Comparison of ENCODE assay signal across 18 cellular contexts in the genomic region with DNA sequence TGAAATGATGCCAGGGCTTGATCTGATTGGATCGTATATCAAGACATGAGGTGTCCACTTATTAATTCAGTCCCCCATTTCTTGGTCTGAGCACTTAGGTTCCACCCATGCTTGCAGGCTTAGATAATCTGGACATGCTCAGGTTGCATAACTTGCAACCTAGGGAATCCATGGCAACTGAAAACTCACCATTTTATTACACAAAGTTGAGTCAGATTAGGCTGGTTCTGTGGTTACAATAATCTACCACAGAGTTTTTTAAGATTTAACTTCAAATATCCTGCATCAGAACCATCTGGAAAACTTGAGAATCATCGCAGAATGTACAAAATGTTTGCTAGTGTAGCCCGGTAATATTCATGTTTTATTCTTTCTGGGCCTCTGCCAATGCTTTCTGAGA.
DNase-seq lines count a peak whose midpoint lies in the region; ATAC-seq and TF ChIP-seq lines count a peak whose summit lies in the region.
"Had no signal": no experiment of that assay in that cellular context is flagged by ENCODE, and none has a peak within 500 bp of the region (broad histone marks: within the 10 kb centered on the region; RNA-seq: fewer than 3 reads in every experiment).

No MANE protein-coding gene starts in this region.

- H3K4me2 ChIP-seq in PC-3 (ENCODE audit: low read length): no peak overlapping the region

- ATAC-seq in PC-3 (peak; percentile 71), HG02798 (IDR thresholded peaks at IDR 0.05; ENCODE audit: poor library complexity, unreplicated experiment) (no peak), GM18867 (IDR thresholded peaks at IDR 0.05; ENCODE audit: unreplicated experiment) (no peak)
- ATAC-seq: stimulated activated memory B cell treated with anti-CD40 and anti-IgM and Interleukin-4, amounts not matched to agents 10 μg/mL and 1 μg/mL and 100 μg/mL, for 72 hours had no signal

- no TSS peak for BruUV-seq in PC-3 (replicated peaks; lab: Mats Ljungman, UMichigan)

- POLR2A ChIA-PET in PC-3 (lab: Charles Lee; ENCODE audit: unreplicated experiment) (no interaction called here), GM10248 (lab: Yijun Ruan, JAX) (no interaction called here)

- no peaks in the 10 kb centered on the region for H3F3A ChIP-seq in PC-3 (ENCODE audit: low read length, unreplicated experiment)

- H3K27ac ChIP-seq in PC-3 (ENCODE audit: low read length) (no peak overlapping the region), right atrium auricular region (no peak overlapping the region)
- H3K27ac ChIP-seq: C4-2B, vagina had no signal

- H3K4me3 ChIP-seq in PC-3 (ENCODE audit: low read length) (no peak overlapping the region), epithelial cell of esophagus (ENCODE audit: low read length) (no peak overlapping the region), right atrium auricular region (no peak overlapping the region)
- H3K4me3 ChIP-seq: vagina had no signal

- peak; percentile 83 for DNase-seq in EH (ENCODE audit: low read depth)
- DNase-seq in PC-3: peak; percentile 31
- DNase-seq in epithelial cell of esophagus (ENCODE audit: low read depth): peak; percentile 57
- peak; percentile 85 for DNase-seq in non-pigmented ciliary epithelial cell (ENCODE audit: low read depth)
- no peak for DNase-seq in right atrium auricular region (ENCODE audit: low spot score)
- no peak for DNase-seq in GM10248 (ENCODE audit: extremely low spot score)
- DNase-seq: activated CD4-positive, CD25-positive, alpha-beta regulatory T cell treated with anti-CD3 and anti-CD28 coated beads, Interleukin-2, amount 50 U/mL, for 72 hours; activated naive CD8-positive, alpha-beta T cell treated with anti-CD3 and anti-CD28 coated beads for 36 hours; DND-41; glutamatergic neuron; GOT3; NCI-H2029 treated with DMSO at 0.1 percent for 48 hours; stimulated activated CD4-positive, alpha-beta T cell treated with anti-CD3 and anti-CD28 coated beads, Interleukin-2, amount 100 ng/mL, for 48 hours had no signal

- CTCF ChIA-PET in PC-3 (lab: Charles Lee) (no interaction called here), GM10248 (lab: Yijun Ruan, JAX) (no interaction called here)

- H3K36me3 ChIP-seq in PC-3 (ENCODE audit: low read depth, low read length) (no peaks in the 10 kb centered on the region), right atrium auricular region (no peaks in the 10 kb centered on the region)
- H3K36me3 ChIP-seq: vagina had no signal

- H3K9me3 ChIP-seq in PC-3 (ENCODE audit: low read length) (no peaks in the 10 kb centered on the region), right atrium auricular region (no peaks in the 10 kb centered on the region)
- H3K9me3 ChIP-seq: vagina had no signal

- H3K4me1 ChIP-seq in PC-3 (ENCODE audit: insufficient read depth, low read length) (no peaks in the 10 kb centered on the region), right atrium auricular region (no peaks in the 10 kb centered on the region)
- H3K4me1 ChIP-seq: vagina had no signal

- H2AFZ ChIP-seq in PC-3 (ENCODE audit: low read length): no peak overlapping the region

- TF ChIP-seq CTCF in PC-3 (conservative IDR thresholded peaks at IDR 0.05; ENCODE audit: low read depth, low read length): no peak
- TF ChIP-seq CTCF in epithelial cell of esophagus (IDR thresholded peaks at IDR 0.05; ENCODE audit: insufficient read depth, low read depth, low read length, missing control alignments): no peak
- TF ChIP-seq CTCF in right atrium auricular region (IDR thresholded peaks at IDR 0.05): no peak
- TF ChIP-seq CTCF in GM10248 (IDR thresholded peaks at IDR 0.05; ENCODE audit: control extremely low read depth, extremely low read depth, low read depth, missing control alignments): no peak

- H4K20me1 ChIP-seq in PC-3 (ENCODE audit: low read length): no peaks in the 10 kb centered on the region

- no peak overlapping the region for H3K9ac ChIP-seq in PC-3 (ENCODE audit: low read length)

- intact Hi-C loops in PC-3 (cut with micrococcal nuclease): no loop called here

- H3K27me3 ChIP-seq in PC-3 (ENCODE audit: low read length): no peaks in the 10 kb centered on the region
- H3K27me3 ChIP-seq in right atrium auricular region: no peaks in the 10 kb centered on the region
- H3K27me3 ChIP-seq: vagina had no signal

- no peaks in the 10 kb centered on the region for H3K79me2 ChIP-seq in PC-3 (ENCODE audit: low read length)

- H3K9me2 ChIP-seq in PC-3 (replicated peaks; ENCODE audit: low read length): no peaks in the 10 kb centered on the region

Comparison
In these comparisons a context has a peak if more than half of its experiments do, and no peak if none do; other contexts are left out.
1. DNase-seq: peak in EH (single experiment), PC-3 (single experiment), epithelial cell of esophagus (single experiment) and non-pigmented ciliary epithelial cell (single experiment); none in right atrium auricular region (single experiment) and GM10248 (single experiment).